Comparison of ENCODE assay signal across 1 cellular context in the genomic region with DNA sequence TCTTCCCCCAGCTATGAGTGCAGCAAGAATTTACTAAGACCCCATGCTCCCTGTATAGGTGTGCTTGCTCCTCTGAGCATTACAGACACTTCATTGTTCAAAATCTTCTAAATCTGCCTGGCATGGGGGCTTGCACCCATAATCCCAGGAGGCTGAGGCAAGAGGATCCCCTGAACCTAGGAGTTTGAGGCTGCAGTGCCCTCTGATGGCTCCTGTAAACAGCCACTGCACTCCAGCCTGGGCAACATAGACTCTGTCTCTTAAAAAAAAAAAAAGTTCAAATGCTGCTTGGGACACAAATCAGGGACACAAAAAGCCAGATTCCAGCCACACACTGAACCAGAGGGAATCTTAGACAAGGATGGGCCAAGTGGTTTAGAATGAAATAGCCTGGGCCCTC.
TF ChIP-seq lines count a peak whose summit lies in the region.

No MANE protein-coding gene starts in this region.

TF ChIP-seq in HCT116, 20 proteins besides CTCF, POLR2A, EP300 and RAD21 (continued from another document):
- TF ChIP-seq, protein P1, sequence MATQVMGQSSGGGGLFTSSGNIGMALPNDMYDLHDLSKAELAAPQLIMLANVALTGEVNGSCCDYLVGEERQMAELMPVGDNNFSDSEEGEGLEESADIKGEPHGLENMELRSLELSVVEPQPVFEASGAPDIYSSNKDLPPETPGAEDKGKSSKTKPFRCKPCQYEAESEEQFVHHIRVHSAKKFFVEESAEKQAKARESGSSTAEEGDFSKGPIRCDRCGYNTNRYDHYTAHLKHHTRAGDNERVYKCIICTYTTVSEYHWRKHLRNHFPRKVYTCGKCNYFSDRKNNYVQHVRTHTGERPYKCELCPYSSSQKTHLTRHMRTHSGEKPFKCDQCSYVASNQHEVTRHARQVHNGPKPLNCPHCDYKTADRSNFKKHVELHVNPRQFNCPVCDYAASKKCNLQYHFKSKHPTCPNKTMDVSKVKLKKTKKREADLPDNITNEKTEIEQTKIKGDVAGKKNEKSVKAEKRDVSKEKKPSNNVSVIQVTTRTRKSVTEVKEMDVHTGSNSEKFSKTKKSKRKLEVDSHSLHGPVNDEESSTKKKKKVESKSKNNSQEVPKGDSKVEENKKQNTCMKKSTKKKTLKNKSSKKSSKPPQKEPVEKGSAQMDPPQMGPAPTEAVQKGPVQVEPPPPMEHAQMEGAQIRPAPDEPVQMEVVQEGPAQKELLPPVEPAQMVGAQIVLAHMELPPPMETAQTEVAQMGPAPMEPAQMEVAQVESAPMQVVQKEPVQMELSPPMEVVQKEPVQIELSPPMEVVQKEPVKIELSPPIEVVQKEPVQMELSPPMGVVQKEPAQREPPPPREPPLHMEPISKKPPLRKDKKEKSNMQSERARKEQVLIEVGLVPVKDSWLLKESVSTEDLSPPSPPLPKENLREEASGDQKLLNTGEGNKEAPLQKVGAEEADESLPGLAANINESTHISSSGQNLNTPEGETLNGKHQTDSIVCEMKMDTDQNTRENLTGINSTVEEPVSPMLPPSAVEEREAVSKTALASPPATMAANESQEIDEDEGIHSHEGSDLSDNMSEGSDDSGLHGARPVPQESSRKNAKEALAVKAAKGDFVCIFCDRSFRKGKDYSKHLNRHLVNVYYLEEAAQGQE (IDR thresholded peaks at IDR 0.05; ENCODE audit: low read depth): no peak
- TF ChIP-seq CEBPB (IDR thresholded peaks at IDR 0.05; ENCODE audit: low read depth): no peak
- no peak for TF ChIP-seq JUND (IDR thresholded peaks at IDR 0.05)
- no peak for TF ChIP-seq EZH2 (IDR thresholded peaks at IDR 0.05)
- no peak for TF ChIP-seq ELF1 (IDR thresholded peaks at IDR 0.05; ENCODE audit: borderline replicate concordance, low read depth)
- TF ChIP-seq TCF7L2 (IDR thresholded peaks at IDR 0.05; ENCODE audit: borderline replicate concordance, extremely low read depth, insufficient read depth, insufficient read length): no peak
- TF ChIP-seq SIN3A (IDR thresholded peaks at IDR 0.05; ENCODE audit: low read depth): no peak
- no peak for TF ChIP-seq POLR2AphosphoS5 (IDR thresholded peaks at IDR 0.05; ENCODE audit: low read depth, low read length)
